In the genomic region with DNA sequence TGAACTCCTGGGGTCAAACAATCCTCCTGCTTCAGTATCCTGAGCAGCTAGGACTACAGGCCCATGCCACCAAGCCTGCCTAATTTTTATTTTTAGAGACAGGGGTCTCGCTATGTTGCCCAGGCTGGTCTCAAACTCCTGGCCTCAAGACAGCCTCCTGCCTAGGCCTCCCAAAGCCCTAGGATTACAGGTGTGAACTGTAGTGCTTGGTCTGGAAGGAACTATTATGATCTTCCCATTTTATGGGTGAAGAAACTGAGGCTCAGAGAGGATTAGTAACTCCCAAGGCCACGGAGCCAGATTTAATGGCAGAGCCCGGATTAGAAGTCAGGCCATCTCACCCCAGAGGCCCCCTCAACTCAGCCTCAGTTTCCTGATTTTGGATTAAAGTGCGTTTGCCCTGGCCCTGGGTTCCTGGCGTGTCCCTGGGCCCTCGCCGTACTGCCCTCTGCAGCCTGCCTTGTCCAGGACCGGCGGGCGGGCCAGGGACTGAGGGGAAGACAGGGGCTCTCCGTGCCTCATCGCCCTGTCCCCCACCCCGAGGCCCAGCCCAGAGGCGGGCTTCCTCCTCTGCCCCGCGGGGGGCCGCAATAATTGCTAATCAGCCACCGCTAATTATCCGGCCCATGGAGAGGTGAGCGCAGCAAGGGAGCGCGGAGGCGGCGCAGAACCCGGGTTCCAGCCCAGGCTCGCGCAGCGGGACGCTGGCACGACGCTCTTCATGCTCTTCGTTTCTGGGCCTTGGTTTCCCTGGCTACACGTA, we compare ENCODE assay signal across 2 cellular contexts.
TF ChIP-seq lines count a peak whose summit lies in the region.

No MANE protein-coding gene starts in this region.

TF ChIP-seq in Ishikawa, 13 proteins besides CTCF, POLR2A, EP300 and RAD21 (continued from another document):
- TF ChIP-seq TEAD4 (IDR thresholded peaks at IDR 0.05): no peak

TF ChIP-seq in H1, 55 proteins besides CTCF, POLR2A, EP300 and RAD21 (continued from another document):
- TF ChIP-seq TEAD4 (IDR thresholded peaks at IDR 0.05; ENCODE audit: low read depth, low read length): no peak
TF ChIP-seq in H1: peak in this region for 1.
